In the genomic region with DNA sequence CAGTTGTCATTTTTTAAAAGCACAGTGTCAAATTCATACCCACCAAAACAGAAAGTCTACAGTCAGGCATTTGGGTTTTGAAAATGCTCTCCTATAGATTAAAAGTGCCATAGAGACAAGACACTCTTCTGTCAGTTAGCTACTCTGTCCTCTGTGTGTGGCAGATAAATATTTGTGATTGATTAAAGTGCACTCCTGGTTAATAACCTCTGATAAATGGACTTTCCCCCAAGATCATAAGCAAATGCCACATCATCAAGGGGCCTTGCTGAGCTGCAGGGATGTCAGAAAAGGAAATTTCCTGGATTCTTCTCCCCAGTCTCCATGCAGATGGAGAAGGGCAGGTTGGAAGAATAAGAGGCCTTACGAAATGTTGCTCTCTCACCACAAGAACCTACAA, we compare ENCODE assay signal across 30 cellular contexts.
"Had no signal": no experiment of that assay in that cellular context is flagged by ENCODE, and none has a peak within 500 bp of the region (broad histone marks: within the 10 kb centered on the region; RNA-seq: fewer than 3 reads in every experiment).

No MANE protein-coding gene starts in this region.

- ATAC-seq: activated CD4-positive, alpha-beta T cell treated with anti-CD3 and anti-CD28 coated beads for 36 hours; activated CD4-positive, CD25-positive, alpha-beta regulatory T cell treated with anti-CD3 and anti-CD28 coated beads, Interleukin-2, amount 50 U/mL, for 24 hours; activated CD8-positive, alpha-beta memory T cell treated with anti-CD3 and anti-CD28 coated beads, Interleukin-2, amount 10 ng/mL, durations not matched to agents 7 days and 5 days; activated CD8-positive, alpha-beta T cell treated with anti-CD3 and anti-CD28 coated beads, Interleukin-2, amount 10 ng/mL, durations not matched to agents 7 days and 5 days; activated naive CD8-positive, alpha-beta T cell treated with anti-CD3 and anti-CD28 coated beads, Interleukin-2, amount 50 U/mL, for 24 hours; T-cell; WTC11 had no signal

- H3K9me3 ChIP-seq: ascending aorta had no signal

- H3K4me1 ChIP-seq: ascending aorta had no signal

- H3K27ac ChIP-seq: ascending aorta, cardiac muscle cell, WERI-Rb-1 had no signal

- DNase-seq: activated CD4-positive, alpha-beta memory T cell treated with anti-CD3 and anti-CD28 coated beads, Interleukin-2, amount 10 ng/mL, durations not matched to agents 7 days and 5 days; activated CD4-positive, alpha-beta T cell treated with anti-CD3 and anti-CD28 coated beads for 1 hour; activated CD4-positive, alpha-beta T cell treated with anti-CD3 and anti-CD28 coated beads for 36 hours; activated CD4-positive, alpha-beta T cell treated with anti-CD3 and anti-CD28 coated beads for 48 hours; activated CD4-positive, alpha-beta T cell treated with anti-CD3 and anti-CD28 coated beads, Interleukin-2, amount 10 ng/mL, durations not matched to agents 7 days and 5 days; activated CD4-positive, alpha-beta T cell treated with anti-CD3 and anti-CD28 coated beads, Interleukin-2, amount 50 U/mL, for 48 hours; activated CD4-positive, CD25-positive, alpha-beta regulatory T cell; activated CD8-positive, alpha-beta memory T cell treated with anti-CD3 and anti-CD28 coated beads for 24 hours; activated CD8-positive, alpha-beta memory T cell treated with anti-CD3 and anti-CD28 coated beads, Interleukin-2, amount 10 ng/mL, durations not matched to agents 7 days and 5 days; activated CD8-positive, alpha-beta memory T cell treated with anti-CD3 and anti-CD28 coated beads, Interleukin-2, amount 50 U/mL, for 48 hours; activated CD8-positive, alpha-beta T cell treated with anti-CD3 and anti-CD28 coated beads, Interleukin-2, amount 10 ng/mL, durations not matched to agents 7 days and 5 days; activated effector memory CD4-positive, alpha-beta T cell treated with Interleukin-2 at 50 U/mL for 16 hours; activated gamma-delta T cell; activated naive CD4-positive, alpha-beta T cell treated with anti-CD3 and anti-CD28 coated beads, Interleukin-2, amount 10 ng/mL, durations not matched to agents 7 days and 5 days; activated naive CD4-positive, alpha-beta T cell treated with Interleukin-2 at 50 U/mL for 16 hours; activated naive CD8-positive, alpha-beta T cell treated with anti-CD3 and anti-CD28 coated beads, Interleukin-2, amount 10 ng/mL, durations not matched to agents 7 days and 5 days; activated naive CD8-positive, alpha-beta T cell treated with anti-CD3 and anti-CD28 coated beads, Interleukin-2, amount 50 U/mL, for 24 hours; activated T-cell treated with anti-CD3 and anti-CD28 coated beads, Interleukin-2, amount 50 U/mL, for 24 hours; activated T-cell treated with anti-CD3 and anti-CD28 coated beads, Interleukin-2, amount 50 U/mL, for 48 hours; cerebellar nuclear complex; T-cell; T-helper 2 cell; T-helper 9 cell; WERI-Rb-1 had no signal

- H3K27me3 ChIP-seq: ascending aorta, cardiac muscle cell had no signal

- H3K4me3 ChIP-seq: ascending aorta, cardiac muscle cell had no signal

- FAIRE-seq: bronchial epithelial cell, TTC549 had no signal

- H3K36me3 ChIP-seq: ascending aorta, cardiac muscle cell, WERI-Rb-1 had no signal
